Comparison of ENCODE assay signal across 10 cellular contexts in genomic region chr5:96439477-96440184, GRCh38. TPM values are rescaled to one million over a fixed set of nuclear protein-coding genes. Genes with fewer than 3 reads are reported as not detected.
DNase-seq lines count a peak whose midpoint lies in the region; ATAC-seq and TF ChIP-seq lines count a peak whose summit lies in the region.
"Had no signal": no experiment of that assay in that cellular context is flagged by ENCODE, and none has a peak within 500 bp of the region (broad histone marks: within the 10 kb centered on the region; RNA-seq: fewer than 3 reads in every experiment).

No MANE protein-coding gene starts in this region.

- H3K27me3 Mint-ChIP-seq in progenitor cell of endocrine pancreas: peaks cover 34% of the 10 kb centered on the region
- peaks cover 30% of the 10 kb centered on the region for H3K27me3 Mint-ChIP-seq in activated T-helper 2 cell treated with anti-CD3 and anti-CD28 coated beads, Interferon-gamma antibody, Interleukin-2, Interleukin-4, amounts not matched to agents 10 μg/mL and 5 μg/mL and 100 μg/mL, durations not matched to agents 14 hours and 24 hours and 36 hours (ENCODE audit: low read depth)

- H3K4me1 Mint-ChIP-seq in progenitor cell of endocrine pancreas (ENCODE audit: low read depth): no peaks in the 10 kb centered on the region
- H3K4me1 Mint-ChIP-seq in activated T-helper 2 cell treated with anti-CD3 and anti-CD28 coated beads, Interferon-gamma antibody, Interleukin-2, Interleukin-4, amounts not matched to agents 10 μg/mL and 5 μg/mL and 100 μg/mL, durations not matched to agents 14 hours and 24 hours and 36 hours (ENCODE audit: low read depth): peaks cover 10% of the 10 kb centered on the region

- no peaks in the 10 kb centered on the region for H3K36me3 Mint-ChIP-seq in progenitor cell of endocrine pancreas (ENCODE audit: insufficient read depth)
- no peaks in the 10 kb centered on the region for H3K36me3 Mint-ChIP-seq in activated T-helper 2 cell treated with anti-CD3 and anti-CD28 coated beads, Interferon-gamma antibody, Interleukin-2, Interleukin-4, amounts not matched to agents 10 μg/mL and 5 μg/mL and 100 μg/mL, durations not matched to agents 14 hours and 24 hours and 36 hours (ENCODE audit: low read depth)

- DNase-seq in epithelial cell of proximal tubule (ENCODE audit: low read depth) (no peak), H4 (ENCODE audit: low spot score) (no peak), NCI-H2196 treated with DMSO at 0.1 percent for 48 hours (lab: John Stamatoyannopoulos, UW; ENCODE audit: unreplicated experiment) (no peak), progenitor cell of endocrine pancreas (ENCODE audit: low spot score, unreplicated experiment) (no peak)
- DNase-seq in activated T-helper 2 cell treated with anti-CD3 and anti-CD28 coated beads, Interferon-gamma antibody, Interleukin-2, Interleukin-4, amounts not matched to agents 10 μg/mL and 5 μg/mL and 100 μg/mL, durations not matched to agents 14 hours and 24 hours and 36 hours (ENCODE audit: low spot score): no peak
- DNase-seq: activated naive CD4-positive, alpha-beta T cell treated with Interleukin-2 at 50 U/mL for 16 hours; stimulated activated CD4-positive, alpha-beta T cell treated with anti-CD3 and anti-CD28 coated beads, Interleukin-15, amount 100 ng/mL, for 24 hours had no signal

- no peaks in the 10 kb centered on the region for H3K9me3 Mint-ChIP-seq in progenitor cell of endocrine pancreas (ENCODE audit: low read depth)
- H3K9me3 Mint-ChIP-seq in activated T-helper 2 cell treated with anti-CD3 and anti-CD28 coated beads, Interferon-gamma antibody, Interleukin-2, Interleukin-4, amounts not matched to agents 10 μg/mL and 5 μg/mL and 100 μg/mL, durations not matched to agents 14 hours and 24 hours and 36 hours: no peaks in the 10 kb centered on the region

- intact Hi-C loops in activated T-helper 2 cell treated with anti-CD3 and anti-CD28 coated beads, Interferon-gamma antibody, Interleukin-2, Interleukin-4, amounts not matched to agents 10 μg/mL and 5 μg/mL and 100 μg/mL, durations not matched to agents 14 hours and 24 hours and 36 hours (cut with micrococcal nuclease): loop anchor here (10.0 kb wide), 1 partner anchor 95 kb away; no protein-coding TSS in a partner anchor

- H3K4me3 Mint-ChIP-seq in progenitor cell of endocrine pancreas (ENCODE audit: low read depth): no peak overlapping the region
- H3K4me3 Mint-ChIP-seq in activated T-helper 2 cell treated with anti-CD3 and anti-CD28 coated beads, Interferon-gamma antibody, Interleukin-2, Interleukin-4, amounts not matched to agents 10 μg/mL and 5 μg/mL and 100 μg/mL, durations not matched to agents 14 hours and 24 hours and 36 hours (ENCODE audit: low read depth): no peak overlapping the region

- ATAC-seq in GM18498 (IDR thresholded peaks at IDR 0.05; ENCODE audit: unreplicated experiment) (peak; percentile 95), GM21528 (IDR thresholded peaks at IDR 0.05; ENCODE audit: low FRiP score, unreplicated experiment) (peak; percentile 97), HG03439 (IDR thresholded peaks at IDR 0.05; ENCODE audit: unreplicated experiment) (peak; percentile 96)

- H3K27ac Mint-ChIP-seq in progenitor cell of endocrine pancreas: no peak overlapping the region
- H3K27ac Mint-ChIP-seq in activated T-helper 2 cell treated with anti-CD3 and anti-CD28 coated beads, Interferon-gamma antibody, Interleukin-2, Interleukin-4, amounts not matched to agents 10 μg/mL and 5 μg/mL and 100 μg/mL, durations not matched to agents 14 hours and 24 hours and 36 hours: no peak overlapping the region

- peak; percentile 32 for TF ChIP-seq CTCF in epithelial cell of proximal tubule (conservative IDR thresholded peaks at IDR 0.05; ENCODE audit: low read depth, low read length)
- TF ChIP-seq CTCF in progenitor cell of endocrine pancreas (IDR thresholded peaks at IDR 0.05; ENCODE audit: unreplicated experiment): no peak

- H3K4me3 ChIP-seq in epithelial cell of proximal tubule (ENCODE audit: low read depth, low read length): no peak overlapping the region

RNA-seq across cellular contexts. Expression of gene PCSK1, which starts 6.6 kb away (rescaled TPM):
- total RNA-seq in epithelial cell of proximal tubule (not detected in 2 replicates), progenitor cell of endocrine pancreas (1.9 and 2.0 TPM in 2 replicates)
- total RNA-seq in H4 (2014; rRNA removed; shearing (Covaris generic)): not detected in 2 replicates
- not detected in 2 replicates for total RNA-seq in activated T-helper 2 cell treated with anti-CD3 and anti-CD28 coated beads, Interferon-gamma antibody, Interleukin-2, Interleukin-4, amounts not matched to agents 10 μg/mL and 5 μg/mL and 100 μg/mL, durations not matched to agents 14 hours and 24 hours and 36 hours
